ENCODE assay signal across 27 cellular contexts in the genomic region with DNA sequence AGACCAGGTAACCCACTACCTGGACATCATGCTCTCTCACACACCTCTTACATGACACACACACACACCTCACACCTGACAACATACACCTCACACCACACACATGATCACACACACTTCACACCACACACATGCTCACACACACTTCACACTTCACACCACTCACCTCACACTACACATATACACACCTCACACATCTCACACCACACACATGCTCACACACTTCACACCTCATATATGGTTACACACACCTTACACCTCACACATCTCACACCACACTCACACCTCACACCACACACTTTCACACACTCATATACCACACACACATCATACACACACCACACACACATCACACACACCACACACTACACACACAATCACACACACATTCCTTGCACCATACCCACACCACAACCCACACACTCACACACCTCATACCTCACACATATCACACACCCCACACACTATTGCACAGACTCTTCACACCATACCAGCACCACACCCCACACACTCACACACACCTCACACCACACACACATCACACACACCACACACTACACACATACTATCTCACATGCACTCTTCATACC.
"Had no signal": no experiment of that assay in that cellular context is flagged by ENCODE, and none has a peak within 500 bp of the region (broad histone marks: within the 10 kb centered on the region; RNA-seq: fewer than 3 reads in every experiment).

No MANE protein-coding gene starts in this region.

- H3K9me3 ChIP-seq: right atrium auricular region, upper lobe of left lung had no signal

- DNase-seq: activated CD4-positive, alpha-beta memory T cell treated with anti-CD3 and anti-CD28 coated beads for 36 hours; activated CD4-positive, alpha-beta T cell treated with anti-CD3 and anti-CD28 coated beads, Interleukin-2, amount 10 ng/mL, durations not matched to agents 24 days and 14 days; activated CD8-positive, alpha-beta memory T cell treated with anti-CD3 and anti-CD28 coated beads, Interleukin-2, amount 50 U/mL, for 4 hours; activated effector memory CD4-positive, alpha-beta T cell treated with anti-CD3 and anti-CD28 coated beads, Interleukin-2, amount 50 U/mL, for 16 hours; activated naive CD4-positive, alpha-beta T cell treated with anti-CD3 and anti-CD28 coated beads, Interleukin-2, amount 10 ng/mL, durations not matched to agents 7 days and 5 days; activated naive CD8-positive, alpha-beta T cell treated with anti-CD3 and anti-CD28 coated beads, Interleukin-2, amount 10 ng/mL, durations not matched to agents 7 days and 5 days; activated T-cell treated with anti-CD3 and anti-CD28 coated beads, Interleukin-2, amount 50 U/mL, for 1 hour; central memory CD4-positive, alpha-beta T cell; head of caudate nucleus; hippocampal formation; kidney; left colon; mammary epithelial cell; naive B cell; occipital lobe; stimulated activated CD4-positive, alpha-beta T cell treated with anti-CD3 and anti-CD28 coated beads, Interleukin-2, amount 100 ng/mL, for 48 hours; stimulated activated naive CD8-positive, alpha-beta T cell treated with anti-CD3 and anti-CD28 coated beads, Interleukin-15, Interleukin-2, amounts not matched to agents 100 U/mL and 50 U/mL, for 24 hours; T1000; WERI-Rb-1 had no signal

- H3K36me3 ChIP-seq: right atrium auricular region, upper lobe of left lung, WERI-Rb-1 had no signal

- ATAC-seq: activated CD4-positive, CD25-positive, alpha-beta regulatory T cell treated with anti-CD3 and anti-CD28 coated beads, Interleukin-2, amount 50 U/mL, for 24 hours; left colon; stimulated activated naive CD8-positive, alpha-beta T cell treated with anti-CD3 and anti-CD28 coated beads, Interleukin-15, Interleukin-2, amounts not matched to agents 100 U/mL and 50 U/mL, for 24 hours had no signal

- H3K36me3 Mint-ChIP-seq: activated CD4-positive, alpha-beta memory T cell treated with anti-CD3 and anti-CD28 coated beads for 36 hours; activated naive CD4-positive, alpha-beta T cell treated with anti-CD3 and anti-CD28 coated beads, Interleukin-2, amount 10 ng/mL, durations not matched to agents 7 days and 5 days; activated naive CD8-positive, alpha-beta T cell treated with anti-CD3 and anti-CD28 coated beads, Interleukin-2, amount 10 ng/mL, durations not matched to agents 7 days and 5 days; mesothelial cell of epicardium had no signal

- H3K9me3 Mint-ChIP-seq: activated CD4-positive, alpha-beta memory T cell treated with anti-CD3 and anti-CD28 coated beads for 36 hours; activated CD4-positive, alpha-beta T cell treated with anti-CD3 and anti-CD28 coated beads, Interleukin-2, amount 10 ng/mL, durations not matched to agents 24 days and 14 days; activated naive CD8-positive, alpha-beta T cell treated with anti-CD3 and anti-CD28 coated beads, Interleukin-2, amount 10 ng/mL, durations not matched to agents 7 days and 5 days; mesothelial cell of epicardium; T-helper 1 cell treated with Interleukin-12 subunit alpha and Interleukin-12 subunit beta and Interleukin-4 antibody, amounts not matched to agents 30 μg/mL and 1 μg/mL, for 36 hours had no signal

- H3K4me1 Mint-ChIP-seq: activated CD4-positive, alpha-beta T cell treated with anti-CD3 and anti-CD28 coated beads, Interleukin-2, amount 10 ng/mL, durations not matched to agents 24 days and 14 days; activated naive CD4-positive, alpha-beta T cell treated with anti-CD3 and anti-CD28 coated beads, Interleukin-2, amount 10 ng/mL, durations not matched to agents 7 days and 5 days; activated naive CD8-positive, alpha-beta T cell treated with anti-CD3 and anti-CD28 coated beads, Interleukin-2, amount 10 ng/mL, durations not matched to agents 7 days and 5 days; naive B cell; neural crest cell had no signal

- H3K4me3 ChIP-seq: right atrium auricular region, upper lobe of left lung had no signal

- H3K27me3 Mint-ChIP-seq: activated CD4-positive, alpha-beta memory T cell treated with anti-CD3 and anti-CD28 coated beads for 36 hours; activated CD4-positive, alpha-beta T cell treated with anti-CD3 and anti-CD28 coated beads, Interleukin-2, amount 10 ng/mL, durations not matched to agents 24 days and 14 days; activated naive CD4-positive, alpha-beta T cell treated with anti-CD3 and anti-CD28 coated beads, Interleukin-2, amount 10 ng/mL, durations not matched to agents 7 days and 5 days; activated naive CD8-positive, alpha-beta T cell treated with anti-CD3 and anti-CD28 coated beads, Interleukin-2, amount 10 ng/mL, durations not matched to agents 7 days and 5 days had no signal

- H3K4me1 ChIP-seq: right atrium auricular region had no signal

- H3K27ac ChIP-seq: right atrium auricular region, upper lobe of left lung, WERI-Rb-1 had no signal

- H3K27me3 ChIP-seq: right atrium auricular region, upper lobe of left lung had no signal

- H3K27ac Mint-ChIP-seq: activated CD4-positive, alpha-beta memory T cell treated with anti-CD3 and anti-CD28 coated beads for 36 hours; activated CD4-positive, alpha-beta T cell treated with anti-CD3 and anti-CD28 coated beads, Interleukin-2, amount 10 ng/mL, durations not matched to agents 24 days and 14 days; activated naive CD4-positive, alpha-beta T cell treated with anti-CD3 and anti-CD28 coated beads, Interleukin-2, amount 10 ng/mL, durations not matched to agents 7 days and 5 days; activated naive CD8-positive, alpha-beta T cell treated with anti-CD3 and anti-CD28 coated beads, Interleukin-2, amount 10 ng/mL, durations not matched to agents 7 days and 5 days; activated T-helper 1 cell treated with anti-CD3 and anti-CD28 coated beads, Interleukin-12 subunit alpha, Interleukin-12 subunit beta, Interleukin-2, Interleukin-4 antibody, amounts not matched to agents 30 ng/mL and 10 ng/mL and 1 ng/mL, durations not matched to agents 14 hours and 24 hours and 36 hours; mesothelial cell of epicardium; naive B cell; T-helper 1 cell treated with Interleukin-12 subunit alpha and Interleukin-12 subunit beta and Interleukin-4 antibody, amounts not matched to agents 30 μg/mL and 1 μg/mL, for 36 hours had no signal

- H3K4me3 Mint-ChIP-seq: activated CD4-positive, alpha-beta memory T cell treated with anti-CD3 and anti-CD28 coated beads for 36 hours; activated CD4-positive, alpha-beta T cell treated with anti-CD3 and anti-CD28 coated beads, Interleukin-2, amount 10 ng/mL, durations not matched to agents 24 days and 14 days; activated naive CD4-positive, alpha-beta T cell treated with anti-CD3 and anti-CD28 coated beads, Interleukin-2, amount 10 ng/mL, durations not matched to agents 7 days and 5 days; activated naive CD8-positive, alpha-beta T cell treated with anti-CD3 and anti-CD28 coated beads, Interleukin-2, amount 10 ng/mL, durations not matched to agents 7 days and 5 days; activated T-helper 1 cell treated with anti-CD3 and anti-CD28 coated beads, Interleukin-12 subunit alpha, Interleukin-12 subunit beta, Interleukin-2, Interleukin-4 antibody, amounts not matched to agents 30 ng/mL and 10 ng/mL and 1 ng/mL, durations not matched to agents 14 hours and 24 hours and 36 hours; mesothelial cell of epicardium; naive B cell; neural crest cell; T-helper 1 cell treated with Interleukin-12 subunit alpha and Interleukin-12 subunit beta and Interleukin-4 antibody, amounts not matched to agents 30 μg/mL and 1 μg/mL, for 36 hours had no signal

- FAIRE-seq: endothelial cell of umbilical vein, kidney had no signal
